16 cellular contexts compared by ENCODE assay signal in the genomic region with DNA sequence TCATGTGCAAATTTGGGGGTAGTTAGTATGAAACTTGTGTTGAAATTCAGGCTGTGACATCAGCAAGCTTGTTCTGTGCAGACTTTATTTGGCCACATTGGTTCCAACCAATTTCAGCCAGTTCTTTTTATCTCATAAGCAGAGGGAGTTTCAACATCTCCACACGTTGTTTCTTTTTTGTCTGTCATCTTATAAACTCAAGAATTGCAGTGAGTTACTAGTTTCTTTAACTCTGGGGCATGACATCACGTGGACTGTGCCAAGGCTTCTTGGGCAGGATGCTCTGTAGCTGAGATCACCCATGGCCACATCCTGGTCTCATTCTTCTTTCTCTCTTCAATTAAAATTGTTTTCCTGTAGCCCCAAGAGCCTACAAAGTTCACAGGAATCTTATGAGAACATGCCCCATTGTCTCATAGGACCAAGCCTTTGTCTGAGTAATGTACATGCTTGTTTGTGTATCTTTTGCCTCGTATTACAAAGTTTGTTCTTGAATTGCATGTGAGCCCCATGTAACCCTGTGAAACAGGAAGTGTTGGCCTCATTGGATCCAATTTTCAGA.
A peak's percentile ranks its signal among the peaks of the same experiment; 100 is the strongest.
DNase-seq lines count a peak whose midpoint lies in the region; TF ChIP-seq lines count a peak whose summit lies in the region.
"Had no signal": no experiment of that assay in that cellular context is flagged by ENCODE, and none has a peak within 500 bp of the region (broad histone marks: within the 10 kb centered on the region; RNA-seq: fewer than 3 reads in every experiment).

No MANE protein-coding gene starts in this region.

- no peaks in the 10 kb centered on the region for H3K79me2 ChIP-seq in osteoblast (ENCODE audit: insufficient read depth, low read length)

- H3K27me3 ChIP-seq in MG63 = no peaks in the 10 kb centered on the region
- no peaks in the 10 kb centered on the region for H3K27me3 ChIP-seq in osteoblast (ENCODE audit: insufficient read depth, low read length)

- POLR2A ChIA-PET in RWPE1 (lab: Yijun Ruan, JAX; ENCODE audit: low non-redundant PET) = no interaction called here

- H3K27ac ChIP-seq in epithelial cell of prostate (peak overlapping the region; percentile 100), osteoblast (ENCODE audit: low read depth, low read length) (peak overlapping the region; percentile 99), RWPE1 (no peak overlapping the region)
- H3K27ac ChIP-seq: neural progenitor cell had no signal

- CTCF ChIA-PET in RWPE1 (lab: Yijun Ruan, JAX) = no interaction called here

- H3K4me1 ChIP-seq in osteoblast (ENCODE audit: insufficient read depth, low read length) = peaks cover 21% of the 10 kb centered on the region
- H3K4me1 ChIP-seq: neural progenitor cell had no signal

- H2AFZ ChIP-seq in osteoblast (ENCODE audit: low read length) = no peak overlapping the region
- H2AFZ ChIP-seq: neural progenitor cell had no signal

- no peaks in the 10 kb centered on the region for H4K20me1 ChIP-seq in osteoblast (ENCODE audit: insufficient read depth, low read length)

- TF ChIP-seq CTCF in osteoblast (IDR thresholded peaks at IDR 0.05; ENCODE audit: extremely low read depth, low read depth, low read length) = no peak
- TF ChIP-seq CTCF in RWPE1 (conservative IDR thresholded peaks at IDR 0.05; ENCODE audit: low read depth) = no peak

- no peak overlapping the region for H3K4me3 ChIP-seq in MG63
- H3K4me3 ChIP-seq in osteoblast (ENCODE audit: insufficient read depth, low read length) = no peak overlapping the region
- H3K4me3 ChIP-seq: dorsolateral prefrontal cortex, neural progenitor cell had no signal

- H3K9me3 ChIP-seq in MG63 = no peaks in the 10 kb centered on the region
- H3K9me3 ChIP-seq in osteoblast (ENCODE audit: low read depth, low read length) = no peaks in the 10 kb centered on the region

- DNase-seq in EL = peak; percentile 95
- DNase-seq in MG63 = peak; percentile 89
- peak; percentile 79 for DNase-seq in epithelial cell of prostate (ENCODE audit: low read depth, low spot score)
- DNase-seq in osteoblast (ENCODE audit: insufficient read length, low spot score, missing footprints) = peak; percentile 94
- DNase-seq in germinal center (ENCODE audit: low spot score) = no peak
- no peak for DNase-seq in HUDEP-2 (lab: John Stamatoyannopoulos, UW; ENCODE audit: unreplicated experiment in 76 of 76)
- no peak for DNase-seq in RWPE1 (ENCODE audit: low spot score)
- DNase-seq in GM19240 (ENCODE audit: insufficient read length, low spot score) = no peak
- DNase-seq: activated CD4-positive, CD25-positive, alpha-beta regulatory T cell; activated gamma-delta T cell; DMS153; dorsolateral prefrontal cortex; KBM-7; NCI-H226; SHP77 had no signal

- no peaks in the 10 kb centered on the region for H3K36me3 ChIP-seq in MG63
- H3K36me3 ChIP-seq in osteoblast (ENCODE audit: insufficient read depth, low read length) = no peaks in the 10 kb centered on the region
- H3K36me3 ChIP-seq: neural progenitor cell had no signal

- H3K4me2 ChIP-seq in osteoblast (ENCODE audit: insufficient read depth, low read length) = peak overlapping the region; percentile 6
- H3K4me2 ChIP-seq: neural progenitor cell had no signal

Comparison
In these comparisons a context has a peak if more than half of its experiments do, and no peak if none do; other contexts are left out.
1. DNase-seq: peak in EL (single experiment), MG63 (single experiment), epithelial cell of prostate (single experiment) and osteoblast (single experiment); none in germinal center (single experiment), HUDEP-2 (0 of 76), RWPE1 (single experiment) and GM19240 (single experiment).